25 cellular contexts compared by ENCODE assay signal in genomic region chr3:71075481-71075880, GRCh38.
DNase-seq lines count a peak whose midpoint lies in the region; ATAC-seq lines count a peak whose summit lies in the region.
"Had no signal": no experiment of that assay in that cellular context is flagged by ENCODE, and none has a peak within 500 bp of the region (broad histone marks: within the 10 kb centered on the region; RNA-seq: fewer than 3 reads in every experiment).

No MANE protein-coding gene starts in this region.

- WGBS in aorta, 2 donors = 90 to 97% methylated on average over 2 of the region's 2 CpGs

- no peak overlapping the region for H3K4me3 ChIP-seq in aorta (ENCODE audit: low read length in 2 of 2)

- no peaks in the 10 kb centered on the region for H3K36me3 ChIP-seq in aorta (ENCODE audit: control insufficient read depth in 1 of 2, insufficient read depth in 2 of 2, low read length in 1 of 2)

- no peaks in the 10 kb centered on the region for H3K9me3 ChIP-seq in T-helper 17 cell (ENCODE audit: control insufficient read depth, low read length, poor library complexity, severe bottlenecking)
- H3K9me3 ChIP-seq in aorta (ENCODE audit: control insufficient read depth, low read length) = no peaks in the 10 kb centered on the region

- H3K4me1 ChIP-seq in aorta (ENCODE audit: control insufficient read depth in 1 of 2, insufficient read depth in 2 of 2, low read length in 2 of 2) = peaks cover 10 to 25% of the 10 kb centered on the region in 2 donors

- no peaks in the 10 kb centered on the region for H3K27me3 Mint-ChIP-seq in activated naive CD4-positive, alpha-beta T cell treated with anti-CD3 and anti-CD28 coated beads, Interleukin-2, amount 10 ng/mL, durations not matched to agents 7 days and 5 days
- H3K27me3 Mint-ChIP-seq in T-helper 17 cell (no peaks in the 10 kb centered on the region), memory B cell (no peaks in the 10 kb centered on the region)
- no peaks in the 10 kb centered on the region for H3K27me3 Mint-ChIP-seq in stimulated activated naive CD8-positive, alpha-beta T cell treated with anti-CD3 and anti-CD28 coated beads, Interleukin-15, amount 100 ng/mL, for 72 hours
- H3K27me3 Mint-ChIP-seq: central memory CD8-positive, alpha-beta T cell; type B pancreatic cell had no signal

- CTCF ChIA-PET in activated naive CD4-positive, alpha-beta T cell treated with anti-CD3 and anti-CD28 coated beads, Interleukin-2, amount 10 ng/mL, durations not matched to agents 7 days and 5 days (lab: Charles Lee) = no interaction called here

- peak overlapping the region in 1 of 2 donors; percentile 34 for H3K27ac ChIP-seq in aorta (ENCODE audit: low read depth in 1 of 2, low read length in 2 of 2)

- H3K36me3 Mint-ChIP-seq in activated naive CD4-positive, alpha-beta T cell treated with anti-CD3 and anti-CD28 coated beads, Interleukin-2, amount 50 U/mL, for 72 hours = peaks cover 24 to 28% of the 10 kb centered on the region in 2 donors
- H3K36me3 Mint-ChIP-seq in activated naive CD4-positive, alpha-beta T cell treated with anti-CD3 and anti-CD28 coated beads, Interleukin-2, amount 10 ng/mL, durations not matched to agents 7 days and 5 days = peaks cover 38% of the 10 kb centered on the region
- H3K36me3 Mint-ChIP-seq in T-helper 17 cell (ENCODE audit: low read depth) (peaks cover 3% of the 10 kb centered on the region), memory B cell (peaks cover 16% of the 10 kb centered on the region)

- peaks cover 69% of the 10 kb centered on the region for H3K4me1 Mint-ChIP-seq in activated naive CD4-positive, alpha-beta T cell treated with anti-CD3 and anti-CD28 coated beads, Interleukin-2, amount 10 ng/mL, durations not matched to agents 7 days and 5 days
- H3K4me1 Mint-ChIP-seq in T-helper 17 cell = peaks cover 56% of the 10 kb centered on the region
- peaks cover 52% of the 10 kb centered on the region for H3K4me1 Mint-ChIP-seq in memory B cell
- peaks cover 99% of the 10 kb centered on the region for H3K4me1 Mint-ChIP-seq in stimulated activated naive CD8-positive, alpha-beta T cell treated with anti-CD3 and anti-CD28 coated beads, Interleukin-15, amount 100 ng/mL, for 72 hours

- intact Hi-C loops in aorta (cut with DNase I) = no loop called here

- peak overlapping the region in 1 of 2 donors; percentile 72 for H3K27ac Mint-ChIP-seq in activated naive CD4-positive, alpha-beta T cell treated with anti-CD3 and anti-CD28 coated beads, Interleukin-2, amount 50 U/mL, for 72 hours
- no peak overlapping the region for H3K27ac Mint-ChIP-seq in activated naive CD4-positive, alpha-beta T cell treated with anti-CD3 and anti-CD28 coated beads, Interleukin-2, amount 10 ng/mL, durations not matched to agents 7 days and 5 days
- H3K27ac Mint-ChIP-seq in T-helper 17 cell (no peak overlapping the region), memory B cell (peak overlapping the region; percentile 70)
- H3K27ac Mint-ChIP-seq in stimulated activated naive CD8-positive, alpha-beta T cell treated with anti-CD3 and anti-CD28 coated beads, Interleukin-15, amount 100 ng/mL, for 72 hours = peak overlapping the region in 1 of 2 donors; percentile 42
- H3K27ac Mint-ChIP-seq: activated T-helper 1 cell treated with anti-CD3 and anti-CD28 coated beads, Interleukin-12 subunit alpha, Interleukin-12 subunit beta, Interleukin-2, Interleukin-4 antibody, amounts not matched to agents 30 ng/mL and 10 ng/mL and 1 ng/mL, durations not matched to agents 14 hours and 24 hours and 36 hours had no signal

- ATAC-seq in activated naive CD4-positive, alpha-beta T cell treated with anti-CD3 and anti-CD28 coated beads, Interleukin-2, amount 50 U/mL, for 72 hours = peak; percentile 37 to 65
- ATAC-seq in T-helper 17 cell = peak; percentile 40
- ATAC-seq in memory B cell (ENCODE audit: low read depth) = no peak
- ATAC-seq in stimulated activated naive CD8-positive, alpha-beta T cell treated with anti-CD3 and anti-CD28 coated beads, Interleukin-15, amount 100 ng/mL, for 72 hours = peak; percentile 62
- ATAC-seq in aorta (ENCODE audit: low FRiP score) = no peak
- no peak for ATAC-seq in HG02798 (IDR thresholded peaks at IDR 0.05; ENCODE audit: poor library complexity, unreplicated experiment)

- H3K27me3 ChIP-seq in aorta (ENCODE audit: control insufficient read depth in 1 of 2, insufficient read depth in 2 of 2, low read length in 1 of 2) = no peaks in the 10 kb centered on the region

- no peak for DNase-seq in activated naive CD4-positive, alpha-beta T cell treated with anti-CD3 and anti-CD28 coated beads, Interleukin-2, amount 50 U/mL, for 72 hours (ENCODE audit: low spot score in 2 of 2)
- DNase-seq in activated naive CD4-positive, alpha-beta T cell treated with anti-CD3 and anti-CD28 coated beads, Interleukin-2, amount 10 ng/mL, durations not matched to agents 7 days and 5 days = no peak
- no peak for DNase-seq in T-helper 17 cell
- no peak for DNase-seq in memory B cell (ENCODE audit: low spot score in 2 of 2)
- DNase-seq in stimulated activated naive CD8-positive, alpha-beta T cell treated with anti-CD3 and anti-CD28 coated beads, Interleukin-15, amount 100 ng/mL, for 72 hours = no peak
- DNase-seq in aorta = no peak
- DNase-seq in hypothalamus (lab: John Stamatoyannopoulos, UW) = no peak
- DNase-seq: activated CD4-positive, alpha-beta T cell treated with anti-CD3 and anti-CD28 coated beads, Interleukin-2, amount 50 U/mL, for 4 hours; amygdala; foreskin melanocyte; hippocampal formation; islet precursor cell; KG1; NCI-H187 treated with DMSO at 0.1 percent for 48 hours; NCI-H2227 treated with DMSO at 0.1 percent for 48 hours; posterior cingulate gyrus; SHP77; stimulated activated CD4-positive, alpha-beta T cell treated with anti-CD3 and anti-CD28 coated beads, Interleukin-1b, Interleukin-23, amount 100 ng/mL, for 48 hours; stimulated activated naive CD4-positive, alpha-beta T cell treated with Interleukin-2 at 50 U/mL for 16 hours; T-helper 1 cell had no signal

- H3K4me3 Mint-ChIP-seq in activated naive CD4-positive, alpha-beta T cell treated with anti-CD3 and anti-CD28 coated beads, Interleukin-2, amount 10 ng/mL, durations not matched to agents 7 days and 5 days = no peak overlapping the region
- no peak overlapping the region for H3K4me3 Mint-ChIP-seq in T-helper 17 cell
- no peak overlapping the region for H3K4me3 Mint-ChIP-seq in memory B cell
- no peak overlapping the region for H3K4me3 Mint-ChIP-seq in stimulated activated naive CD8-positive, alpha-beta T cell treated with anti-CD3 and anti-CD28 coated beads, Interleukin-15, amount 100 ng/mL, for 72 hours
- H3K4me3 Mint-ChIP-seq: activated T-helper 1 cell treated with anti-CD3 and anti-CD28 coated beads, Interleukin-12 subunit alpha, Interleukin-12 subunit beta, Interleukin-2, Interleukin-4 antibody, amounts not matched to agents 30 ng/mL and 10 ng/mL and 1 ng/mL, durations not matched to agents 14 hours and 24 hours and 36 hours; central memory CD8-positive, alpha-beta T cell; nephron; type B pancreatic cell had no signal

- H3K9me3 Mint-ChIP-seq in activated naive CD4-positive, alpha-beta T cell treated with anti-CD3 and anti-CD28 coated beads, Interleukin-2, amount 50 U/mL, for 72 hours = peaks cover 0 to 5% of the 10 kb centered on the region in 2 donors
- no peaks in the 10 kb centered on the region for H3K9me3 Mint-ChIP-seq in activated naive CD4-positive, alpha-beta T cell treated with anti-CD3 and anti-CD28 coated beads, Interleukin-2, amount 10 ng/mL, durations not matched to agents 7 days and 5 days
- no peaks in the 10 kb centered on the region for H3K9me3 Mint-ChIP-seq in memory B cell
- H3K9me3 Mint-ChIP-seq in stimulated activated naive CD8-positive, alpha-beta T cell treated with anti-CD3 and anti-CD28 coated beads, Interleukin-15, amount 100 ng/mL, for 72 hours = no peaks in the 10 kb centered on the region
- H3K9me3 Mint-ChIP-seq: activated T-helper 1 cell treated with anti-CD3 and anti-CD28 coated beads, Interleukin-12 subunit alpha, Interleukin-12 subunit beta, Interleukin-2, Interleukin-4 antibody, amounts not matched to agents 30 ng/mL and 10 ng/mL and 1 ng/mL, durations not matched to agents 14 hours and 24 hours and 36 hours; central memory CD8-positive, alpha-beta T cell; nephron; type B pancreatic cell had no signal

Comparison
In these comparisons a context has a peak if more than half of its experiments do, and no peak if none do; other contexts are left out.
1. ATAC-seq: peak in activated naive CD4-positive, alpha-beta T cell treated with anti-CD3 and anti-CD28 coated beads, Interleukin-2, amount 50 U/mL, for 72 hours (2 of 2), T-helper 17 cell (single experiment) and stimulated activated naive CD8-positive, alpha-beta T cell treated with anti-CD3 and anti-CD28 coated beads, Interleukin-15, amount 100 ng/mL, for 72 hours (single experiment); none in memory B cell (single experiment), aorta (single experiment) and HG02798 (single experiment).